8 cellular contexts compared by ENCODE assay signal in genomic region chr11:66727282-66727882, GRCh38. TPM values are rescaled to one million over a fixed set of nuclear protein-coding genes. Genes with fewer than 3 reads are reported as not detected.
DNase-seq lines count a peak whose midpoint lies in the region; ATAC-seq and TF ChIP-seq lines count a peak whose summit lies in the region.

No MANE protein-coding gene starts in this region.

- peak overlapping the region; percentile 27 to 89 (median 67) for H3K4me3 ChIP-seq in breast epithelium

- no peaks in the 10 kb centered on the region for H3K36me3 ChIP-seq in breast epithelium

- peak; percentile 22 for DNase-seq in activated naive CD4-positive, alpha-beta T cell treated with Interleukin-2 at 50 U/mL for 16 hours
- no peak for DNase-seq in activated naive CD4-positive, alpha-beta T cell (lab: John Stamatoyannopoulos, UW)
- DNase-seq in RPMI8226 (peak; percentile 75), breast epithelium (ENCODE audit: low spot score in 2 of 2) (peak in 1 of 2 donors; percentile 51), left colon (peak in 1 of 2 donors; percentile 39)
- DNase-seq in stimulated activated naive CD8-positive, alpha-beta T cell treated with anti-CD3 and anti-CD28 coated beads, Interleukin-15, Interleukin-2, amounts not matched to agents 100 U/mL and 50 U/mL, for 24 hours, result peak; percentile 34

- no peaks in the 10 kb centered on the region for H3K9me3 ChIP-seq in breast epithelium

- ATAC-seq in left colon (peak; percentile 68), HG02798 (IDR thresholded peaks at IDR 0.05; ENCODE audit: poor library complexity, unreplicated experiment) (no peak), HG03135 (IDR thresholded peaks at IDR 0.05; ENCODE audit: unreplicated experiment) (no peak)
- ATAC-seq in stimulated activated naive CD8-positive, alpha-beta T cell treated with anti-CD3 and anti-CD28 coated beads, Interleukin-15, Interleukin-2, amounts not matched to agents 100 U/mL and 50 U/mL, for 24 hours, result peak; percentile 29

- intact Hi-C loops in breast epithelium (cut with DNase I; ENCODE audit: low total_unique reads), result no loop called here
- intact Hi-C loops in left colon (cut with DNase I, micrococcal nuclease), result no loop called here

- peaks cover 0 to 6% of the 10 kb centered on the region in 2 donors for H3K4me1 ChIP-seq in breast epithelium

- TF ChIP-seq POLR2A in breast epithelium (IDR thresholded peaks at IDR 0.05), result no peak

- H3K27ac ChIP-seq in breast epithelium, result peak overlapping the region; percentile 52 to 63

- no peak for TF ChIP-seq CTCF in breast epithelium (IDR thresholded peaks at IDR 0.05)

- no peaks in the 10 kb centered on the region for H3K27me3 ChIP-seq in breast epithelium

RNA-seq across cellular contexts. Expression of gene SPTBN2, which starts 1.6 kb away (rescaled TPM):
- total RNA-seq in breast epithelium (10 to 100 TPM in 2 of 3 donors, 1 to 10 TPM in 1; 1.1 to 28.7 (median 27.2) TPM), left colon (1 to 10 TPM; 3.9 to 7.3 TPM)

RNA-seq across cellular contexts. Expression of gene RBM4B, which starts 49.7 kb away (rescaled TPM):
- total RNA-seq in breast epithelium, result 10 to 100 TPM; 14.9 to 43.8 (median 25.9) TPM
- total RNA-seq in left colon, result 10 to 100 TPM; 14.7 to 17.6 TPM

Comparison
In these comparisons a context has a peak if more than half of its experiments do, and no peak if none do; other contexts are left out.
1. DNase-seq: peak in activated naive CD4-positive, alpha-beta T cell treated with Interleukin-2 at 50 U/mL for 16 hours (single experiment), RPMI8226 (single experiment) and stimulated activated naive CD8-positive, alpha-beta T cell treated with anti-CD3 and anti-CD28 coated beads, Interleukin-15, Interleukin-2, amounts not matched to agents 100 U/mL and 50 U/mL, for 24 hours (single experiment); none in activated naive CD4-positive, alpha-beta T cell (0 of 4).
2. ATAC-seq: peak in left colon (single experiment) and stimulated activated naive CD8-positive, alpha-beta T cell treated with anti-CD3 and anti-CD28 coated beads, Interleukin-15, Interleukin-2, amounts not matched to agents 100 U/mL and 50 U/mL, for 24 hours (single experiment); none in HG02798 (single experiment) and HG03135 (single experiment).